Comparison of ENCODE assay signal across 8 cellular contexts in the genomic region with DNA sequence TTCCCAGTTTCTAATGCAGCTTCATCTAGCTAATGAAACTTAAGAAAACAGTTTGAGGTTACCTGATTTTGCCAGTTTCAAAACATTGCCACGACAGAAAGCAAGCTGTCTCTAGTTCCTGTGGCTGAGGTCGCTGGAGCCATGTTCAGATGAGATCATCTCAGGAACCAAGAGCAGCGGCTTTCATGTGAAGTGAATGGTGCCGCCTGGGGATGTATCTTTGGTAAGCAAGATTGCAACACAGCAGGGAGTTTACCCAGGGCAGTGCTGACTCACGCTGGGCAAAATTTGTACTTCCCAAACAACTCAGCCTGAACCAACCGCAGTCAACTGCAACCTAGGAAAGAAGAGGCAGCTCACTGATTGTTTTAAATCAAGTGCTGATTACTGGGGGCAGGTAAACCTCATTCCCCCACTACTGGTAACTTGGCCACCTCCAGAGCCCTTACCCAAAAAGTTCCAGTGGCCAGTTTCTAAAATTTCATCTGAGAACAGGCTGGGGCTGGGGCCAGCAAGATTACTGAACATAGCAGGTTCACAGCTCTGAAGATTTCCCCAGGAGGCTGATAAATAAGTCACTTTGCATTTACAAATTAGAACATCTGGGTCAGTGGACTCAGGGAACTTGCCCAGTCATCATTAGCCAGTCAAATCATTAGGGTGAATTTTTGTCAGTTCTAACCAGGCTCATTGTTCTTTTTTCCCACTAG. TPM values are rescaled to one million over a fixed set of nuclear protein-coding genes. Genes with fewer than 3 reads are reported as not detected.
DNase-seq lines count a peak whose midpoint lies in the region; ATAC-seq and TF ChIP-seq lines count a peak whose summit lies in the region.

A gene with protein sequence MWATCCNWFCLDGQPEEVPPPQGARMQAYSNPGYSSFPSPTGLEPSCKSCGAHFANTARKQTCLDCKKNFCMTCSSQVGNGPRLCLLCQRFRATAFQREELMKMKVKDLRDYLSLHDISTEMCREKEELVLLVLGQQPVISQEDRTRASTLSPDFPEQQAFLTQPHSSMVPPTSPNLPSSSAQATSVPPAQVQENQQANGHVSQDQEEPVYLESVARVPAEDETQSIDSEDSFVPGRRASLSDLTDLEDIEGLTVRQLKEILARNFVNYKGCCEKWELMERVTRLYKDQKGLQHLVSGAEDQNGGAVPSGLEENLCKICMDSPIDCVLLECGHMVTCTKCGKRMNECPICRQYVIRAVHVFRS (minus strand): TSS at position 194 of the 710 bp plus-strand sequence. CDS start 37,154 bp downstream, outside the sequence.

- peaks cover 0 to 13% (median 0%) of the 10 kb centered on the region in 3 donors for H3K36me3 ChIP-seq in Peyer's patch

- TF ChIP-seq CTCF in Calu3 (IDR thresholded peaks at IDR 0.05; ENCODE audit: unreplicated experiment) = no peak
- peak in 5 of 6 experiments; percentile 18 to 48 (median 22) for TF ChIP-seq CTCF in Peyer's patch (IDR thresholded peaks at IDR 0.05)
- TF ChIP-seq CTCF in fibroblast of mammary gland (conservative IDR thresholded peaks at IDR 0.05; ENCODE audit: control insufficient read depth, insufficient read depth, low read depth, low read length) = peak; percentile 4

- peak; percentile 83 for DNase-seq in Calu3
- DNase-seq in HUDEP-2 (lab: John Stamatoyannopoulos, UW; ENCODE audit: unreplicated experiment in 76 of 76) = peak in 74 of 76 experiments; percentile 16 to 88 (median 74)
- peak; percentile 75 to 96 (median 89) for DNase-seq in Peyer's patch
- DNase-seq in activated T-helper 1 cell treated with Interleukin-2 at 50 U/mL for 16 hours (ENCODE audit: low read depth) = peak; percentile 75
- peak; percentile 99 for DNase-seq in fibroblast of mammary gland (ENCODE audit: low read depth)
- peak; percentile 54 to 91 (median 80) for DNase-seq in naive thymus-derived CD8-positive, alpha-beta T cell
- peak; percentile 63 to 81 (median 80) for DNase-seq in stimulated activated naive CD4-positive, alpha-beta T cell (lab: John Stamatoyannopoulos, UW)

- no peaks in the 10 kb centered on the region for H3K9me3 ChIP-seq in Peyer's patch

- H3K27me3 Mint-ChIP-seq in Calu3 (ENCODE audit: unreplicated experiment) = no peaks in the 10 kb centered on the region
- no peaks in the 10 kb centered on the region for H3K27me3 Mint-ChIP-seq in naive thymus-derived CD8-positive, alpha-beta T cell

- H3K4me1 ChIP-seq in Peyer's patch = peaks cover 5 to 20% (median 5%) of the 10 kb centered on the region in 4 donors

- H3K27me3 ChIP-seq in Peyer's patch = no peaks in the 10 kb centered on the region

- peaks cover 19% of the 10 kb centered on the region for H3K36me3 Mint-ChIP-seq in Calu3 (ENCODE audit: insufficient read depth, unreplicated experiment)
- H3K36me3 Mint-ChIP-seq in naive thymus-derived CD8-positive, alpha-beta T cell = peaks cover 5 to 32% (median 26%) of the 10 kb centered on the region in 3 donors

- H3K9me3 Mint-ChIP-seq in Calu3 (ENCODE audit: low read depth, unreplicated experiment) = no peaks in the 10 kb centered on the region
- H3K9me3 Mint-ChIP-seq in naive thymus-derived CD8-positive, alpha-beta T cell = no peaks in the 10 kb centered on the region

- intact Hi-C loops in Calu3 (cut with micrococcal nuclease; ENCODE audit: unreplicated experiment) = no loop called here

- peak within 1 kb of the TSS in 2 of 4 donors; percentile 7 to 30 for H3K4me3 ChIP-seq in Peyer's patch
- peak within 1 kb of the TSS; percentile 31 for H3K4me3 ChIP-seq in fibroblast of mammary gland (ENCODE audit: control insufficient read depth, low read depth, low read length)

- H3K4me1 Mint-ChIP-seq in Calu3 (ENCODE audit: low read depth, unreplicated experiment) = peaks cover 41% of the 10 kb centered on the region
- H3K4me1 Mint-ChIP-seq in naive thymus-derived CD8-positive, alpha-beta T cell = peaks cover 21 to 63% (median 56%) of the 10 kb centered on the region in 4 donors

- H3K27ac Mint-ChIP-seq in Calu3 (ENCODE audit: unreplicated experiment) = peak within 1 kb of the TSS; percentile 50
- peak within 1 kb of the TSS; percentile 46 to 98 (median 94) for H3K27ac Mint-ChIP-seq in naive thymus-derived CD8-positive, alpha-beta T cell

- POLR2A ChIA-PET in naive thymus-derived CD8-positive, alpha-beta T cell (lab: Charles Lee) = interaction anchor here (0.5 to 4.4 kb wide), 21 partner anchors 9 to 471 kb away, joined by 3 to 41 read pairs (median 7); partner anchors contain the start of genes LIG3 and RAD51D

- peak within 1 kb of the TSS; percentile 68 to 89 (median 77) for H3K27ac ChIP-seq in Peyer's patch

- ATAC-seq in GM21381 (IDR thresholded peaks at IDR 0.05; ENCODE audit: unreplicated experiment) = peak; percentile 92
- peak; percentile 98 to 99 for ATAC-seq in naive thymus-derived CD8-positive, alpha-beta T cell

- peak within 1 kb of the TSS; percentile 33 for H3K4me3 Mint-ChIP-seq in Calu3 (ENCODE audit: low read depth, unreplicated experiment)
- H3K4me3 Mint-ChIP-seq in naive thymus-derived CD8-positive, alpha-beta T cell = peak within 1 kb of the TSS; percentile 59 to 86 (median 78)

- TF ChIP-seq POLR2A in Peyer's patch (IDR thresholded peaks at IDR 0.05) = peak in 1 of 2 donors; percentile 28

- CTCF ChIA-PET in Calu3 (lab: Charles Lee) = interaction anchor here (0.7 to 1.3 kb wide), 4 partner anchors 14 to 684 kb away, joined by 3 to 9 read pairs (median 4); no protein-coding TSS in a partner anchor

- TSS peak; percentile 98 for BruUV-seq in Calu3 (replicated peaks; lab: Mats Ljungman, UMichigan)

RNA-seq across cellular contexts. Expression of the gene that starts here (rescaled TPM):
- total RNA-seq in Calu3 (2022) (29.2 and 35.8 TPM in 2 replicates), Peyer's patch (10 to 100 TPM; 33.0 to 76.7 (median 43.0) TPM)
- 10 to 100 TPM; 69.1 to 70.1 TPM for total RNA-seq in naive thymus-derived CD8-positive, alpha-beta T cell
- polyA plus RNA-seq in naive thymus-derived CD8-positive, alpha-beta T cell = 10 to 100 TPM; 30.8 to 39.7 (median 31.9) TPM
